ENCODE assay signal across 13 cellular contexts in the genomic region with DNA sequence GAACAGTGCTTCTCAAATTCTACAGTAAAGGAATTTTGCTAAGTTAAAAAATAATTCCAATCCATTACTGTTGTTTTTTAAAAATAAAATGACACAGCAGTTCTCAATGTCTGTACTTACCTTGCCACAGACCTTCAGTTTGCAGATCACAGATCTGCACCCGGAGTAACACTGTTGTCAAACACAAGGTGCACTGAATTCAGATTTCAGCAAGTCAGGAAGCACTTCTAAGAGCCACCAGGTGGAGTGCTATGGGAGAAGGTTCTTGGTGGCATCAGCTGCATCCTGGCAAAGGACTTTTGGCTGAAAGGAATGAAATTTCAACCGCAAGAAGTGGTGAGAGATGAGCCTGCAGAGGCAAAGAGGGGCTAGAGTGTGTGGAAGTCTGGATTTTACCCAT. TPM values are rescaled to one million over a fixed set of nuclear protein-coding genes. Genes with fewer than 3 reads are reported as not detected.
DNase-seq lines count a peak whose midpoint lies in the region; ATAC-seq, FAIRE-seq and TF ChIP-seq lines count a peak whose summit lies in the region.
"Had no signal": no experiment of that assay in that cellular context is flagged by ENCODE, and none has a peak within 500 bp of the region (broad histone marks: within the 10 kb centered on the region; RNA-seq: fewer than 3 reads in every experiment).

No MANE protein-coding gene starts in this region.

- 0 out of 5 replicates have a peak, but pooled peaks of 1 of the 2 experiments have one; percentile 2 for TF ChIP-seq RAD21 in A549 (conservative IDR thresholded peaks at IDR 0.05 in 1 of 2, IDR thresholded peaks at IDR 0.05 in 1 of 2)

- ATAC-seq in A549 (peak; percentile 74 to 75; a peak in 3 of 6 replicates), HG03045 (IDR thresholded peaks at IDR 0.05; ENCODE audit: unreplicated experiment) (no peak)

- no peak for TF ChIP-seq POLR2A in A549 (IDR thresholded peaks at IDR 0.05; ENCODE audit: low read length)

- H3K4me2 ChIP-seq in A549: no peak overlapping the region

- no peaks in the 10 kb centered on the region for H3K9me3 ChIP-seq in A549

- no peaks in the 10 kb centered on the region for H3K4me1 ChIP-seq in A549

- no peaks in the 10 kb centered on the region for H3K27me3 Mint-ChIP-seq in chondrocyte (ENCODE audit: low read depth)

- FAIRE-seq in A549 (lab: Jason Lieb, UNC): no peak
- peak; percentile 31 for FAIRE-seq in GM18507 (lab: Jason Lieb, UNC)
- no peak for FAIRE-seq in D721Med (lab: Jason Lieb, UNC)
- FAIRE-seq: islet of Langerhans had no signal

- DNase-seq in A549 (ENCODE audit: low read depth in 1 of 2, low spot score in 1 of 2) (peak; percentile 13 to 36), GM18507 (ENCODE audit: extremely low spot score, insufficient read length, low read depth) (no peak), NCI-H2029 treated with DMSO at 0.1 percent for 48 hours (lab: John Stamatoyannopoulos, UW) (peak; percentile 99), chondrocyte (ENCODE audit: low spot score) (no peak), NCI-H2227 treated with DMSO at 0.1 percent for 48 hours (lab: John Stamatoyannopoulos, UW) (no peak), NCI-H345 treated with DMSO at 0.1 percent for 48 hours (lab: John Stamatoyannopoulos, UW; ENCODE audit: unreplicated experiment) (no peak), D721Med (ENCODE audit: insufficient read length, low spot score) (no peak)
- DNase-seq: activated T-cell treated with anti-CD3 and anti-CD28 coated beads for 4 hours, dorsolateral prefrontal cortex, NCI-H1092, T-helper 1 cell had no signal

- no peak overlapping the region for H3K4me3 ChIP-seq in A549
- H3K4me3 ChIP-seq: dorsolateral prefrontal cortex had no signal

- no peaks in the 10 kb centered on the region for H3K9me3 Mint-ChIP-seq in chondrocyte (ENCODE audit: low read depth)

- no peak for TF ChIP-seq EP300 in A549 (IDR thresholded peaks at IDR 0.05)

- TF ChIP-seq CTCF in A549 (IDR thresholded peaks at IDR 0.05): no peak
- peak; percentile 39 for TF ChIP-seq CTCF in chondrocyte (IDR thresholded peaks at IDR 0.05)
- TF ChIP-seq CTCF in D721Med (IDR thresholded peaks at IDR 0.05; ENCODE audit: insufficient read depth, missing control alignments): no peak

- H3K4me1 Mint-ChIP-seq in chondrocyte (ENCODE audit: low read depth): no peaks in the 10 kb centered on the region

- H3K36me3 Mint-ChIP-seq in chondrocyte (ENCODE audit: low read depth): peaks cover 17% of the 10 kb centered on the region

- H3K4me3 Mint-ChIP-seq in chondrocyte (ENCODE audit: unreplicated experiment): no peak overlapping the region

- POLR2A ChIA-PET in A549 (lab: Yijun Ruan, JAX): no interaction called here

- no peak overlapping the region for H3K27ac ChIP-seq in A549
- H3K27ac ChIP-seq: dorsolateral prefrontal cortex had no signal

- 74% methylated on average over 2 of the region's 2 CpGs for WGBS in A549 (ENCODE audit: missing lambda C conversion rate)

- CTCF ChIA-PET in A549 (lab: Yijun Ruan, JAX): interaction anchor here (1.0 to 2.0 kb wide), 2 partner anchors 12 to 14 kb away, joined by 3 to 14 read pairs; no protein-coding TSS in a partner anchor

- H3K27ac Mint-ChIP-seq in chondrocyte (ENCODE audit: unreplicated experiment): no peak overlapping the region

TF ChIP-seq in A549, 52 proteins besides CTCF, POLR2A, EP300 and RAD21:
- TF ChIP-seq NFE2L2 (conservative IDR thresholded peaks at IDR 0.05; ENCODE audit: low read length) (no peak), HOXA7 (CRISPR knock-in tag; IDR thresholded peaks at IDR 0.05) (no peak), CHD4 (IDR thresholded peaks at IDR 0.05; ENCODE audit: borderline replicate concordance) (no peak), TFCP2L1 (CRISPR knock-in tag; IDR thresholded peaks at IDR 0.05) (no peak), GATA3 (IDR thresholded peaks at IDR 0.05; ENCODE audit: borderline replicate concordance) (no peak), RARB (CRISPR knock-in tag; IDR thresholded peaks at IDR 0.05) (no peak), FOSB (CRISPR knock-in tag; IDR thresholded peaks at IDR 0.05) (no peak), CEBPB (IDR thresholded peaks at IDR 0.05) (no peak), JUNB (IDR thresholded peaks at IDR 0.05) (no peak), SREBF2 (IDR thresholded peaks at IDR 0.05) (no peak), ZC3H11A (IDR thresholded peaks at IDR 0.05) (no peak)
- TF ChIP-seq, protein P1, sequence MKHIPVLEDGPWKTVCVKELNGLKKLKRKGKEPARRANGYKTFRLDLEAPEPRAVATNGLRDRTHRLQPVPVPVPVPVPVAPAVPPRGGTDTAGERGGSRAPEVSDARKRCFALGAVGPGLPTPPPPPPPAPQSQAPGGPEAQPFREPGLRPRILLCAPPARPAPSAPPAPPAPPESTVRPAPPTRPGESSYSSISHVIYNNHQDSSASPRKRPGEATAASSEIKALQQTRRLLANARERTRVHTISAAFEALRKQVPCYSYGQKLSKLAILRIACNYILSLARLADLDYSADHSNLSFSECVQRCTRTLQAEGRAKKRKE (CRISPR knock-in tag; IDR thresholded peaks at IDR 0.05; ENCODE audit: low read depth): no peak
- TF ChIP-seq, protein P2, sequence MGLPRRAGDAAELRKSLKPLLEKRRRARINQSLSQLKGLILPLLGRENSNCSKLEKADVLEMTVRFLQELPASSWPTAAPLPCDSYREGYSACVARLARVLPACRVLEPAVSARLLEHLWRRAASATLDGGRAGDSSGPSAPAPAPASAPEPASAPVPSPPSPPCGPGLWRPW (IDR thresholded peaks at IDR 0.05): no peak

RNA-seq across cellular contexts. Expression of a gene that starts 17.4 kb away (rescaled TPM):
- polyA plus RNA-seq in A549 (2011; rRNA removed) (0.17 and 0.28 TPM in 2 replicates), A549 (2017; fragmentation: RNase III; extraction: RNeasy Plus Mini Kit Qiagen cat#74134 plus additional on column Dnase treatment) (0.13 to 0.28 TPM (median 0.13 TPM) in 3 replicates)
- 0.14 and 0.15 TPM in 2 replicates for polyA plus RNA-seq in A549 (2012; cell fraction: cytosol; rRNA removed)
- 0.24 and 0.48 TPM in 2 replicates for polyA plus RNA-seq in A549 (2012; cell fraction: nucleus; rRNA removed)
- 0.19 TPM in 1 of 2 replicates, not detected in the other for polyA minus RNA-seq in A549 (2011; rRNA and poly(A)+ RNA removed)
- total RNA-seq in chondrocyte: 0.36 TPM in 1 of 3 replicates, not detected in the others

RNA-seq across cellular contexts. Expression of a gene that starts 34.9 kb away (rescaled TPM):
- polyA plus RNA-seq in A549 (2011; rRNA removed) (9.8 and 14.4 TPM in 2 replicates), A549 (2017; fragmentation: RNase III; extraction: RNeasy Plus Mini Kit Qiagen cat#74134 plus additional on column Dnase treatment) (9.7 to 10.7 TPM (median 10.0 TPM) in 3 replicates)
- 2.5 and 2.6 TPM in 2 replicates for polyA plus RNA-seq in A549 (2012; cell fraction: cytosol; rRNA removed)
- polyA plus RNA-seq in A549 (2012; cell fraction: nucleus; rRNA removed): 4.4 and 4.8 TPM in 2 replicates
- 2.5 and 5.6 TPM in 2 replicates for polyA minus RNA-seq in A549 (2011; rRNA and poly(A)+ RNA removed)
- total RNA-seq in chondrocyte: 9.3 to 9.9 TPM (median 9.5 TPM) in 3 replicates

RNA-seq across cellular contexts. Expression of a gene that starts 47.3 kb away (rescaled TPM):
- polyA plus RNA-seq in A549 (2011; rRNA removed): 3.0 and 4.5 TPM in 2 replicates
- polyA plus RNA-seq in A549 (2012; cell fraction: cytosol; rRNA removed): 0.56 and 0.69 TPM in 2 replicates
- 0.49 and 1.0 TPM in 2 replicates for polyA plus RNA-seq in A549 (2012; cell fraction: nucleus; rRNA removed)
- 2.2 to 2.4 TPM (median 2.3 TPM) in 3 replicates for polyA plus RNA-seq in A549 (2017; fragmentation: RNase III; extraction: RNeasy Plus Mini Kit Qiagen cat#74134 plus additional on column Dnase treatment)
- 1.8 and 2.1 TPM in 2 replicates for polyA minus RNA-seq in A549 (2011; rRNA and poly(A)+ RNA removed)
- 8.3 to 11.4 TPM (median 10.0 TPM) in 3 replicates for total RNA-seq in chondrocyte

Comparison
In these comparisons a context has a peak if more than half of its experiments do, and no peak if none do; other contexts are left out.
1. DNase-seq: peak in A549 (2 of 2) and NCI-H2029 treated with DMSO at 0.1 percent for 48 hours (single experiment); none in GM18507 (single experiment), chondrocyte (single experiment), NCI-H2227 treated with DMSO at 0.1 percent for 48 hours (single experiment), NCI-H345 treated with DMSO at 0.1 percent for 48 hours (single experiment) and D721Med (single experiment).